Comparison of ENCODE assay signal across 22 cellular contexts in genomic region chr4:149404143-149404542, GRCh38.
DNase-seq lines count a peak whose midpoint lies in the region; ATAC-seq, FAIRE-seq and TF ChIP-seq lines count a peak whose summit lies in the region.
"Had no signal": no experiment of that assay in that cellular context is flagged by ENCODE, and none has a peak within 500 bp of the region (broad histone marks: within the 10 kb centered on the region; RNA-seq: fewer than 3 reads in every experiment).

No MANE protein-coding gene starts in this region.

- no peak overlapping the region for H3K27ac Mint-ChIP-seq in Caco-2 (ENCODE audit: unreplicated experiment)
- H3K27ac Mint-ChIP-seq: B cell; CD4-positive, CD25-positive, alpha-beta regulatory T cell; CD8-positive, alpha-beta memory T cell; HFFc6 had no signal

- no peak for TF ChIP-seq POLR2A in A549 (IDR thresholded peaks at IDR 0.05; ENCODE audit: low read length)

- intact Hi-C loops in Caco-2 (cut with micrococcal nuclease; ENCODE audit: unreplicated experiment) = no loop called here
- intact Hi-C loops in psoas muscle (cut with DNase I) = no loop called here

- no peak overlapping the region for H4K12ac ChIP-seq in trophoblast cell (ENCODE audit: low read depth, low read length)

- BruUV-seq in Caco-2 (replicated peaks; lab: Mats Ljungman, UMichigan) = no TSS peak

- no peak for TF ChIP-seq RAD21 in A549 (conservative IDR thresholded peaks at IDR 0.05 in 1 of 2, IDR thresholded peaks at IDR 0.05 in 1 of 2)

- no peak overlapping the region for H4K8ac ChIP-seq in trophoblast cell (ENCODE audit: low read depth, low read length)

- no peak overlapping the region for H3K14ac ChIP-seq in trophoblast cell (ENCODE audit: low read length)

- CTCF ChIA-PET in A549 (lab: Yijun Ruan, JAX) = no interaction called here
- CTCF ChIA-PET in Caco-2 (lab: Charles Lee) = no interaction called here

- H2BK12ac ChIP-seq in trophoblast cell (ENCODE audit: low read length) = no peak overlapping the region

- H3K4me3 ChIP-seq in A549 (no peak overlapping the region), Caco-2 (ENCODE audit: low read depth, low read length) (no peak overlapping the region), trophoblast cell (ENCODE audit: low read depth, low read length) (no peak overlapping the region), psoas muscle (no peak overlapping the region)
- H3K4me3 ChIP-seq: BLaER1, HAP-1 had no signal

- H3K27me3 ChIP-seq in Caco-2 (replicated peaks; ENCODE audit: control insufficient read depth, insufficient read depth, low read length) = no peaks in the 10 kb centered on the region
- no peaks in the 10 kb centered on the region for H3K27me3 ChIP-seq in trophoblast cell (ENCODE audit: insufficient read depth, low read length)
- no peaks in the 10 kb centered on the region for H3K27me3 ChIP-seq in psoas muscle (ENCODE audit: insufficient read depth in 3 of 3, low read length in 2 of 3)
- H3K27me3 ChIP-seq: BLaER1 had no signal

- H2BK5ac ChIP-seq in trophoblast cell (ENCODE audit: low read depth, low read length, poor library complexity) = no peak overlapping the region

- H2BK120ac ChIP-seq in trophoblast cell (ENCODE audit: insufficient read depth, low read length, poor library complexity) = no peak overlapping the region

- POLR2A ChIA-PET in A549 (lab: Yijun Ruan, JAX) = no interaction called here
- POLR2A ChIA-PET in Caco-2 (lab: Charles Lee) = no interaction called here

- H3K4me3 Mint-ChIP-seq in Caco-2 (ENCODE audit: unreplicated experiment) = peak overlapping the region; percentile 2
- H3K4me3 Mint-ChIP-seq: B cell; CD4-positive, CD25-positive, alpha-beta regulatory T cell; CD8-positive, alpha-beta memory T cell; HFFc6 had no signal

- H3K27me3 Mint-ChIP-seq in Caco-2 (ENCODE audit: insufficient read depth, unreplicated experiment) = no peaks in the 10 kb centered on the region
- H3K27me3 Mint-ChIP-seq: B cell; CD4-positive, CD25-positive, alpha-beta regulatory T cell; CD8-positive, alpha-beta memory T cell had no signal

- no peak overlapping the region for H3K4ac ChIP-seq in trophoblast cell (ENCODE audit: low read depth, low read length)

- no peak overlapping the region for H4K91ac ChIP-seq in trophoblast cell (ENCODE audit: low read depth, low read length)

- H3K27ac ChIP-seq in A549 (no peak overlapping the region), trophoblast cell (ENCODE audit: low read depth, low read length) (no peak overlapping the region), psoas muscle (no peak overlapping the region)
- H3K27ac ChIP-seq: BLaER1, C4-2B had no signal

- H3K9me3 ChIP-seq in A549 = no peaks in the 10 kb centered on the region
- H3K9me3 ChIP-seq in Caco-2 = no peaks in the 10 kb centered on the region
- no peaks in the 10 kb centered on the region for H3K9me3 ChIP-seq in trophoblast cell (ENCODE audit: insufficient read depth, low read depth, low read length)
- H3K9me3 ChIP-seq in psoas muscle = no peaks in the 10 kb centered on the region
- H3K9me3 ChIP-seq: BLaER1, HAP-1 had no signal

- H3K36me3 Mint-ChIP-seq in Caco-2 (ENCODE audit: insufficient read depth, unreplicated experiment) = no peaks in the 10 kb centered on the region
- H3K36me3 Mint-ChIP-seq: CD4-positive, CD25-positive, alpha-beta regulatory T cell had no signal

- TF ChIP-seq EP300 in A549 (IDR thresholded peaks at IDR 0.05) = no peak

- H3K4me1 ChIP-seq in A549 (peaks cover 3% of the 10 kb centered on the region; the same call in 2 of the 3 replicates), Caco-2 (no peaks in the 10 kb centered on the region), trophoblast cell (ENCODE audit: control insufficient read depth in 1 of 2, insufficient read depth in 2 of 2, low read length in 2 of 2) (no peaks in the 10 kb centered on the region), psoas muscle (no peaks in the 10 kb centered on the region)
- H3K4me1 ChIP-seq: BLaER1, HAP-1 had no signal

- peak overlapping the region; percentile 19; the same call in 1 of the 3 replicates for H3K4me2 ChIP-seq in A549
- H3K4me2 ChIP-seq in trophoblast cell (ENCODE audit: low read length) = no peak overlapping the region
- H3K4me2 ChIP-seq: BLaER1 had no signal

- H3K79me2 ChIP-seq in trophoblast cell (ENCODE audit: control insufficient read depth, insufficient read depth, low read length, poor library complexity) = no peaks in the 10 kb centered on the region

- no peak overlapping the region for H3K23ac ChIP-seq in trophoblast cell (ENCODE audit: low read length)

- FAIRE-seq in A549 (lab: Jason Lieb, UNC) = no peak
- FAIRE-seq: GM12891, GM18507, H54 had no signal

- 26% methylated on average over 3 of the region's 3 CpGs for WGBS in A549 (ENCODE audit: missing lambda C conversion rate)
- WGBS in trophoblast cell (ENCODE audit: extremely low coverage, insufficient coverage, insufficient read length) = no CpG with 5 or more reads among the region's 3 CpGs
- 66 to 86% (median 84%) methylated on average over 3 of the region's 3 CpGs for WGBS in psoas muscle, 3 donors

- no peaks in the 10 kb centered on the region; the same call in 1 of the 2 replicates for H3K36me3 ChIP-seq in Caco-2 (ENCODE audit: control insufficient read depth, insufficient read depth, low read length)
- H3K36me3 ChIP-seq in trophoblast cell (ENCODE audit: control insufficient read depth in 1 of 2, insufficient read depth in 2 of 2, low read length in 2 of 2) = no peaks in the 10 kb centered on the region
- H3K36me3 ChIP-seq in psoas muscle (ENCODE audit: insufficient read depth in 1 of 2, low read depth in 1 of 2) = no peaks in the 10 kb centered on the region
- H3K36me3 ChIP-seq: BLaER1, HAP-1 had no signal

- no peak overlapping the region for H3K18ac ChIP-seq in trophoblast cell (ENCODE audit: low read length)

- no peak overlapping the region for H3K9ac ChIP-seq in trophoblast cell (ENCODE audit: low read length)
- H3K9ac ChIP-seq: BLaER1 had no signal

- ATAC-seq in A549 (no peak), left lobe of liver (peak; percentile 94), psoas muscle (no peak)

- H3K79me1 ChIP-seq in trophoblast cell (ENCODE audit: low read length) = no peaks in the 10 kb centered on the region

- H3K4me1 Mint-ChIP-seq in Caco-2 (ENCODE audit: low read depth, unreplicated experiment) = peaks cover 7% of the 10 kb centered on the region
- H3K4me1 Mint-ChIP-seq: B cell; CD4-positive, CD25-positive, alpha-beta regulatory T cell; CD8-positive, alpha-beta memory T cell had no signal

- peaks cover 15% of the 10 kb centered on the region for H3K9me3 Mint-ChIP-seq in Caco-2 (ENCODE audit: unreplicated experiment)

- no peak overlapping the region for H2AK5ac ChIP-seq in trophoblast cell (ENCODE audit: low read length)

- no peak for TF ChIP-seq CTCF in A549 (IDR thresholded peaks at IDR 0.05)
- TF ChIP-seq CTCF in Caco-2 (IDR thresholded peaks at IDR 0.05; ENCODE audit: insufficient read depth in 1 of 2, low read depth in 1 of 2, low read length in 1 of 2, severe bottlenecking in 1 of 2, unreplicated experiment in 1 of 2) = no peak
- no peak for TF ChIP-seq CTCF in psoas muscle (IDR thresholded peaks at IDR 0.05)

- H2AFZ ChIP-seq in trophoblast cell (ENCODE audit: insufficient read depth, low read length, poor library complexity) = no peak overlapping the region

- DNase-seq in A549 (ENCODE audit: low read depth in 1 of 2, low spot score in 1 of 2) (no peak), Caco-2 (no peak), left lobe of liver (ENCODE audit: low spot score) (no peak), trophoblast cell (no peak), NCI-H2107 treated with DMSO at 0.1 percent for 48 hours (lab: John Stamatoyannopoulos, UW; ENCODE audit: unreplicated experiment) (no peak), psoas muscle (no peak)
- DNase-seq: 8988T; Calu3; CD4-positive, CD25-positive, alpha-beta regulatory T cell; CD8-positive, alpha-beta memory T cell; DMS53; DMS79 treated with DMSO at 0.1 percent for 48 hours; GF-D8; GOT3; HFFc6 had no signal

TF ChIP-seq in A549, 52 proteins besides CTCF, POLR2A, EP300 and RAD21:
- TF ChIP-seq FOXS1 (CRISPR knock-in tag; IDR thresholded peaks at IDR 0.05) = no peak
- TF ChIP-seq ZFP36 (IDR thresholded peaks at IDR 0.05; ENCODE audit: borderline replicate concordance, partially characterized antibody) = no peak
- no peak for TF ChIP-seq FOSL2 (IDR thresholded peaks at IDR 0.05)
- TF ChIP-seq FOSL2 (CRISPR knock-in tag; IDR thresholded peaks at IDR 0.05) = no peak
- TF ChIP-seq NFE2L2 (conservative IDR thresholded peaks at IDR 0.05; ENCODE audit: low read length) = no peak
- no peak for TF ChIP-seq HOXA7 (CRISPR knock-in tag; IDR thresholded peaks at IDR 0.05)
- no peak for TF ChIP-seq CHD2 (IDR thresholded peaks at IDR 0.05; ENCODE audit: low read length, partially characterized antibody)
- TF ChIP-seq HOXB5 (CRISPR knock-in tag; IDR thresholded peaks at IDR 0.05) = no peak
- TF ChIP-seq SREBF2 (IDR thresholded peaks at IDR 0.05) = no peak
- no peak for TF ChIP-seq KDM1A (IDR thresholded peaks at IDR 0.05; ENCODE audit: low read depth)
- TF ChIP-seq BHLHE40 (IDR thresholded peaks at IDR 0.05; ENCODE audit: low read depth, low read length) = no peak
- no peak for TF ChIP-seq BCL3 (IDR thresholded peaks at IDR 0.05)
- no peak for TF ChIP-seq CBX8 (IDR thresholded peaks at IDR 0.05)
- no peak for TF ChIP-seq RFX5 (IDR thresholded peaks at IDR 0.05)
- TF ChIP-seq TP53 (CRISPR knock-in tag; IDR thresholded peaks at IDR 0.05) = no peak
